In the genomic region with DNA sequence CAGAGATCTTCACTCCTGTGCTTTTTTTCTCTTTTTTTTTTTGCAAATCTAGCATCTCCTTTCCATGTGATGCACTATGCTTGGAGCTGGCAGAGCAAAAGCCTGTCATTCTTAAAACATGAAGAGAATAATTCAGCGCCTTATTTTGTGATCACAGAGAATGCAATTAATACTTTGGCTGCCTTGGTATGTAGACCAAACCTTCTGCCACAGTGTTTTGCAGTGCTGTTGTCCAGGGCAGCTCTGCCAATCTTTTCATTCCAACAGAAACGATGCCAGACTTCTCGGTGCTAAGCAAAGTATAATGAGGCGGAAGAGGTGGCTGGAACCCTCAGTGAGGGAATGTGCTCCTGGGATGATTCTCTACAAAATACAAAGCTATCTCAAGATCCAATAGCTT, we compare ENCODE assay signal across 16 cellular contexts. TPM values are rescaled to one million over a fixed set of nuclear protein-coding genes. Genes with fewer than 3 reads are reported as not detected.
A peak's percentile ranks its signal among the peaks of the same experiment; 100 is the strongest.
DNase-seq lines count a peak whose midpoint lies in the region; ATAC-seq and TF ChIP-seq lines count a peak whose summit lies in the region.
"Had no signal": no experiment of that assay in that cellular context is flagged by ENCODE, and none has a peak within 500 bp of the region (broad histone marks: within the 10 kb centered on the region; RNA-seq: fewer than 3 reads in every experiment).

No MANE protein-coding gene starts in this region.

- no peak for TF ChIP-seq POLR2A in breast epithelium (IDR thresholded peaks at IDR 0.05)

- CTCF ChIA-PET in MCF 10A (lab: Yijun Ruan, JAX), result interaction anchor here (0.5 to 0.8 kb wide), 2 partner anchors 44 to 220 kb away, joined by 3 read pairs; no protein-coding TSS in a partner anchor

- H3K4me3 ChIP-seq in breast epithelium, result no peak overlapping the region
- H3K4me3 ChIP-seq: body of pancreas, Peyer's patch had no signal

- no TSS peak for BruUV-seq in MCF 10A (replicated peaks; lab: Mats Ljungman, UMichigan)

- no peaks in the 10 kb centered on the region for H3K9me3 Mint-ChIP-seq in MCF 10A (ENCODE audit: unreplicated experiment)
- no peaks in the 10 kb centered on the region for H3K9me3 Mint-ChIP-seq in activated T-helper 1 cell treated with anti-CD3 and anti-CD28 coated beads, Interleukin-12 subunit alpha, Interleukin-12 subunit beta, Interleukin-2, Interleukin-4 antibody, amounts not matched to agents 30 ng/mL and 10 ng/mL and 1 ng/mL, durations not matched to agents 14 hours and 24 hours and 36 hours
- H3K9me3 Mint-ChIP-seq in stimulated activated naive CD8-positive, alpha-beta T cell treated with anti-CD3 and anti-CD28 coated beads, Interleukin-15, amount 100 ng/mL, for 72 hours, result no peaks in the 10 kb centered on the region

- no peaks in the 10 kb centered on the region for H3K27me3 Mint-ChIP-seq in MCF 10A (ENCODE audit: insufficient read depth, unreplicated experiment)
- H3K27me3 Mint-ChIP-seq in activated T-helper 1 cell treated with anti-CD3 and anti-CD28 coated beads, Interleukin-12 subunit alpha, Interleukin-12 subunit beta, Interleukin-2, Interleukin-4 antibody, amounts not matched to agents 30 ng/mL and 10 ng/mL and 1 ng/mL, durations not matched to agents 14 hours and 24 hours and 36 hours (ENCODE audit: insufficient read depth), result no peaks in the 10 kb centered on the region
- no peaks in the 10 kb centered on the region for H3K27me3 Mint-ChIP-seq in stimulated activated naive CD8-positive, alpha-beta T cell treated with anti-CD3 and anti-CD28 coated beads, Interleukin-15, amount 100 ng/mL, for 72 hours

- ATAC-seq in stimulated activated naive CD8-positive, alpha-beta T cell treated with anti-CD3 and anti-CD28 coated beads, Interleukin-15, amount 100 ng/mL, for 72 hours, result no peak
- ATAC-seq in GM18870 (IDR thresholded peaks at IDR 0.05; ENCODE audit: unreplicated experiment), result no peak
- ATAC-seq: body of pancreas had no signal

- no peaks in the 10 kb centered on the region for H3K27me3 ChIP-seq in breast epithelium
- H3K27me3 ChIP-seq: body of pancreas, Peyer's patch had no signal

- no peaks in the 10 kb centered on the region for H3K36me3 Mint-ChIP-seq in MCF 10A (ENCODE audit: insufficient read depth, unreplicated experiment)
- H3K36me3 Mint-ChIP-seq in activated T-helper 1 cell treated with anti-CD3 and anti-CD28 coated beads, Interleukin-12 subunit alpha, Interleukin-12 subunit beta, Interleukin-2, Interleukin-4 antibody, amounts not matched to agents 30 ng/mL and 10 ng/mL and 1 ng/mL, durations not matched to agents 14 hours and 24 hours and 36 hours (ENCODE audit: low read depth), result peaks cover 72% of the 10 kb centered on the region

- no peaks in the 10 kb centered on the region for H3K4me1 Mint-ChIP-seq in MCF 10A (ENCODE audit: insufficient read depth, unreplicated experiment)
- peaks cover 74% of the 10 kb centered on the region for H3K4me1 Mint-ChIP-seq in activated T-helper 1 cell treated with anti-CD3 and anti-CD28 coated beads, Interleukin-12 subunit alpha, Interleukin-12 subunit beta, Interleukin-2, Interleukin-4 antibody, amounts not matched to agents 30 ng/mL and 10 ng/mL and 1 ng/mL, durations not matched to agents 14 hours and 24 hours and 36 hours (ENCODE audit: low read depth)
- peaks cover 25% of the 10 kb centered on the region for H3K4me1 Mint-ChIP-seq in stimulated activated naive CD8-positive, alpha-beta T cell treated with anti-CD3 and anti-CD28 coated beads, Interleukin-15, amount 100 ng/mL, for 72 hours

- intact Hi-C loops in breast epithelium (cut with DNase I; ENCODE audit: low total_unique reads), result no loop called here
- intact Hi-C loops in MCF 10A (cut with micrococcal nuclease), result no loop called here
- intact Hi-C loops in activated T-helper 1 cell treated with anti-CD3 and anti-CD28 coated beads, Interleukin-12 subunit alpha, Interleukin-12 subunit beta, Interleukin-2, Interleukin-4 antibody, amounts not matched to agents 30 ng/mL and 10 ng/mL and 1 ng/mL, durations not matched to agents 14 hours and 24 hours and 36 hours (cut with micrococcal nuclease), result loop anchor here (1.0 kb wide), 1 partner anchor 10 kb away; no protein-coding TSS in a partner anchor

- peak in 1 of 2 donors; percentile 60 for DNase-seq in breast epithelium (ENCODE audit: low spot score in 2 of 2)
- no peak for DNase-seq in MCF 10A (ENCODE audit: unreplicated experiment)
- DNase-seq in activated T-helper 1 cell treated with anti-CD3 and anti-CD28 coated beads, Interleukin-12 subunit alpha, Interleukin-12 subunit beta, Interleukin-2, Interleukin-4 antibody, amounts not matched to agents 30 ng/mL and 10 ng/mL and 1 ng/mL, durations not matched to agents 14 hours and 24 hours and 36 hours (ENCODE audit: low spot score), result no peak
- peak; percentile 66 for DNase-seq in inferior parietal cortex (ENCODE audit: extremely low spot score)
- no peak for DNase-seq in stimulated activated naive CD8-positive, alpha-beta T cell treated with anti-CD3 and anti-CD28 coated beads, Interleukin-15, amount 100 ng/mL, for 72 hours
- DNase-seq in HuH-7 (ENCODE audit: low spot score), result no peak
- no peak for DNase-seq in NCI-H526 (lab: John Stamatoyannopoulos, UW)
- DNase-seq: body of pancreas; DMS79; effector CD4-positive, alpha-beta T cell; NCI-H1436 treated with DMSO at 0.1 percent for 48 hours; NCI-H526 treated with DMSO at 0.1 percent for 48 hours; Peyer's patch; small intestine had no signal

- no peaks in the 10 kb centered on the region for H3K36me3 ChIP-seq in breast epithelium
- H3K36me3 ChIP-seq: Peyer's patch had no signal

- peaks cover 6 to 9% of the 10 kb centered on the region in 2 donors for H3K4me1 ChIP-seq in breast epithelium
- H3K4me1 ChIP-seq: body of pancreas had no signal

- no peak overlapping the region for H3K4me3 Mint-ChIP-seq in MCF 10A (ENCODE audit: unreplicated experiment)
- peak overlapping the region; percentile 54 for H3K4me3 Mint-ChIP-seq in activated T-helper 1 cell treated with anti-CD3 and anti-CD28 coated beads, Interleukin-12 subunit alpha, Interleukin-12 subunit beta, Interleukin-2, Interleukin-4 antibody, amounts not matched to agents 30 ng/mL and 10 ng/mL and 1 ng/mL, durations not matched to agents 14 hours and 24 hours and 36 hours
- peak overlapping the region; percentile 62 to 70 for H3K4me3 Mint-ChIP-seq in stimulated activated naive CD8-positive, alpha-beta T cell treated with anti-CD3 and anti-CD28 coated beads, Interleukin-15, amount 100 ng/mL, for 72 hours

- POLR2A ChIA-PET in MCF 10A (lab: Yijun Ruan, JAX), result no interaction called here

- no peaks in the 10 kb centered on the region for H3K9me3 ChIP-seq in breast epithelium
- H3K9me3 ChIP-seq: body of pancreas, Peyer's patch had no signal

- H3K27ac Mint-ChIP-seq in MCF 10A (ENCODE audit: low read depth, unreplicated experiment), result no peak overlapping the region
- H3K27ac Mint-ChIP-seq in activated T-helper 1 cell treated with anti-CD3 and anti-CD28 coated beads, Interleukin-12 subunit alpha, Interleukin-12 subunit beta, Interleukin-2, Interleukin-4 antibody, amounts not matched to agents 30 ng/mL and 10 ng/mL and 1 ng/mL, durations not matched to agents 14 hours and 24 hours and 36 hours, result peak overlapping the region; percentile 86
- no peak overlapping the region for H3K27ac Mint-ChIP-seq in stimulated activated naive CD8-positive, alpha-beta T cell treated with anti-CD3 and anti-CD28 coated beads, Interleukin-15, amount 100 ng/mL, for 72 hours

- peak overlapping the region; percentile 24 to 38 for H3K27ac ChIP-seq in breast epithelium
- H3K27ac ChIP-seq: body of pancreas, KMS-11 had no signal

- TF ChIP-seq CTCF in breast epithelium (IDR thresholded peaks at IDR 0.05), result no peak
- no peak for TF ChIP-seq CTCF in MCF 10A (IDR thresholded peaks at IDR 0.05; ENCODE audit: unreplicated experiment)

RNA-seq across cellular contexts. Expression of a gene that starts 25.6 kb away (rescaled TPM):
- total RNA-seq in breast epithelium, result 10 to 100 TPM; 41.3 to 82.5 (median 43.6) TPM
- 3.0 and 5.7 TPM in 2 replicates for total RNA-seq in MCF 10A (2022)
- 95.9 and 97.1 TPM in 2 replicates for total RNA-seq in activated T-helper 1 cell treated with anti-CD3 and anti-CD28 coated beads, Interleukin-12 subunit alpha, Interleukin-12 subunit beta, Interleukin-2, Interleukin-4 antibody, amounts not matched to agents 30 ng/mL and 10 ng/mL and 1 ng/mL, durations not matched to agents 14 hours and 24 hours and 36 hours
